Comparison of ENCODE assay signal across 25 cellular contexts in the genomic region with DNA sequence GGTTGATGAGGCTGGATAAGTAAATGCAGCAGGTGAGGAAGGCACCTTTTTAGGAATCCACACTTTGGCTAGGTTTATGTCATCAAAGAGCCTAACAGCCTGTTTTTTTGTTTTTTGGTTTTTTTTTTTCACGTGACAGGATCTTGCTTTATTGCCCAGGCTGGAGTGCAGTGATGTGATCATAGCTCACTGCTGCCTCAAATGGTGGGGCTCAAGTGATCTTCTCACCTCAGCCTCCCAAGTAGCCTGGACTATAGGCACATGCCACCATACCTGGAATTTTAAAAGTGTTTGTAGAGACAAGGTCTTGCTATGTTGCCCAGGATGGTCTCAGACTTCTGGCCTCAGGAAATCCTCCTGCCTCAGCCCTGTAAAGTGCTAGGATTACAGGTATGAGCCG. TPM values are rescaled to one million over a fixed set of nuclear protein-coding genes. Genes with fewer than 3 reads are reported as not detected.
"Had no signal": no experiment of that assay in that cellular context is flagged by ENCODE, and none has a peak within 500 bp of the region (broad histone marks: within the 10 kb centered on the region; RNA-seq: fewer than 3 reads in every experiment).

No MANE protein-coding gene starts in this region.

- H3K9me3 ChIP-seq: colonic mucosa, esophagus muscularis mucosa, gastroesophageal sphincter, heart right ventricle, left lung, lower lobe of right lung, mucosa of descending colon had no signal

- H3K27ac ChIP-seq: colonic mucosa, dorsolateral prefrontal cortex, esophagus muscularis mucosa, foreskin keratinocyte, gastroesophageal sphincter, heart right ventricle, left lung, lower lobe of right lung had no signal

- H3K4me1 Mint-ChIP-seq: naive B cell; naive thymus-derived CD8-positive, alpha-beta T cell had no signal

- H3K36me3 Mint-ChIP-seq: mesothelial cell of epicardium; naive B cell; naive thymus-derived CD8-positive, alpha-beta T cell had no signal

- H3K4me3 Mint-ChIP-seq: mesothelial cell of epicardium; naive B cell; naive thymus-derived CD8-positive, alpha-beta T cell had no signal

- H3K27me3 ChIP-seq: colonic mucosa, esophagus muscularis mucosa, left lung had no signal

- H3K27ac Mint-ChIP-seq: mesothelial cell of epicardium; naive B cell; naive thymus-derived CD8-positive, alpha-beta T cell had no signal

- ATAC-seq: foreskin keratinocyte; gastroesophageal sphincter; heart right ventricle; left cardiac atrium; left lung; left ventricle myocardium superior; lower lobe of right lung; mucosa of descending colon; naive thymus-derived CD8-positive, alpha-beta T cell had no signal

- H3K36me3 ChIP-seq: colonic mucosa, esophagus muscularis mucosa, gastroesophageal sphincter, heart right ventricle, left lung, lower lobe of right lung had no signal

- H3K4me1 ChIP-seq: colonic mucosa, esophagus muscularis mucosa, foreskin keratinocyte, gastroesophageal sphincter, heart right ventricle, left lung, lower lobe of right lung had no signal

- FAIRE-seq: endothelial cell of umbilical vein, frontal cortex, islet of Langerhans, keratinocyte had no signal

- H3K4me3 ChIP-seq: colonic mucosa, dorsolateral prefrontal cortex, esophagus muscularis mucosa, gastroesophageal sphincter, heart right ventricle, left lung, lower lobe of right lung, mucosa of descending colon had no signal

- H3K9me3 Mint-ChIP-seq: mesothelial cell of epicardium; naive B cell; naive thymus-derived CD8-positive, alpha-beta T cell had no signal

- DNase-seq: colonic mucosa; cortex of kidney; dermis blood vessel endothelial cell; dorsolateral prefrontal cortex; effector CD4-positive, alpha-beta T cell; effector memory CD4-positive, alpha-beta T cell; foreskin keratinocyte; heart right ventricle; hippocampal formation; left cardiac atrium; left lung; left ventricle myocardium superior; lower lobe of right lung; mesenchymal stem cell; mucosa of descending colon; naive B cell; naive thymus-derived CD8-positive, alpha-beta T cell had no signal

RNA-seq across cellular contexts. Expression of gene ZNF334, which starts 36.1 kb away (rescaled TPM):
- total RNA-seq: myocyte had no signal
